In genomic region chr2:219551863-219552381, GRCh38 we compare ENCODE assay signal across 6 cellular contexts. TPM values are rescaled to one million over a fixed set of nuclear protein-coding genes. Genes with fewer than 3 reads are reported as not detected.
A peak's percentile ranks its signal among the peaks of the same experiment; 100 is the strongest.
DNase-seq lines count a peak whose midpoint lies in the region; ATAC-seq and TF ChIP-seq lines count a peak whose summit lies in the region.

No MANE protein-coding gene starts in this region.

- H3K4me3 ChIP-seq in spleen, result peak overlapping the region; percentile 48 to 78 (median 58)

- H3K27ac ChIP-seq in spleen, result peak overlapping the region in 1 of 8 donors; percentile 41

- no peak for TF ChIP-seq RAD21 in Ishikawa (IDR thresholded peaks at IDR 0.05; ENCODE audit: low read depth)

- no peaks in the 10 kb centered on the region for H3K9me3 ChIP-seq in spleen

- intact Hi-C loops in spleen (cut with DNase I; ENCODE audit: low total_unique reads), result no loop called here

- 2 to 4% (median 2%) methylated on average over 18 to 31 of the region's 31 CpGs for WGBS in spleen, 5 donors

- H3K4me1 ChIP-seq in spleen, result peaks cover 9 to 25% (median 19%) of the 10 kb centered on the region in 6 donors

- peak; percentile 8 for ATAC-seq in GM21367 (IDR thresholded peaks at IDR 0.05; ENCODE audit: unreplicated experiment)
- ATAC-seq in esophagus mucosa, result peak; percentile 31

- no peak for TF ChIP-seq CTCF in spleen (IDR thresholded peaks at IDR 0.05 in 8 of 11, conservative IDR thresholded peaks at IDR 0.05 in 3 of 11)

- H3K36me3 ChIP-seq in spleen, result no peaks in the 10 kb centered on the region

- no peak for TF ChIP-seq EP300 in Ishikawa (IDR thresholded peaks at IDR 0.05; ENCODE audit: borderline replicate concordance)

- no peak for TF ChIP-seq POLR2A in spleen (IDR thresholded peaks at IDR 0.05)

- H3K27me3 ChIP-seq in spleen (replicated peaks in 1 of 7), result peaks cover 0 to 98% (median 35%) of the 10 kb centered on the region in 7 donors

- DNase-seq in spleen, result peak; percentile 82
- DNase-seq in SW 1271 (lab: John Stamatoyannopoulos, UW), result no peak
- no peak for DNase-seq in GM03348 (ENCODE audit: low spot score)

TF ChIP-seq in Ishikawa, 13 proteins besides CTCF, POLR2A, EP300 and RAD21:
- no peak for TF ChIP-seq TEAD4 (IDR thresholded peaks at IDR 0.05)
- TF ChIP-seq REST (IDR thresholded peaks at IDR 0.05; ENCODE audit: low read depth), result no peak
- TF ChIP-seq TAF1 (IDR thresholded peaks at IDR 0.05; ENCODE audit: low read depth), result no peak
- no peak for TF ChIP-seq YY1 (IDR thresholded peaks at IDR 0.05; ENCODE audit: low read depth)
- TF ChIP-seq ZBTB7A (IDR thresholded peaks at IDR 0.05; ENCODE audit: low read depth), result peak; percentile 65
- no peak for TF ChIP-seq EGR1 (IDR thresholded peaks at IDR 0.05)

RNA-seq across cellular contexts. Expression of gene TMEM198, which starts 8.1 kb away (rescaled TPM):
- total RNA-seq in esophagus mucosa, result 1.2 TPM
- 1 to 10 TPM in 5 of 7 donors, under 1 TPM in 2; 0.39 to 2.8 (median 1.1) TPM for total RNA-seq in spleen
- 1 to 10 TPM; 1.1 to 2.1 (median 1.5) TPM for polyA plus RNA-seq in spleen

RNA-seq across cellular contexts. Expression of gene CHPF, which starts 8.3 kb away (rescaled TPM):
- total RNA-seq in esophagus mucosa (27.1 TPM), spleen (10 to 100 TPM in 6 of 7 donors, 1 to 10 TPM in 1; 8.9 to 26.2 (median 15.4) TPM)
- 1 to 10 TPM; 2.8 to 8.9 (median 4.8) TPM for polyA plus RNA-seq in spleen

RNA-seq across cellular contexts. Expression of gene OBSL1, which starts 19.4 kb away (rescaled TPM):
- total RNA-seq in esophagus mucosa (13.0 TPM), spleen (10 to 100 TPM; 26.7 to 51.6 (median 31.1) TPM)
- 10 to 100 TPM; 15.9 to 32.0 (median 27.6) TPM for polyA plus RNA-seq in spleen

RNA-seq across cellular contexts. Expression of gene INHA, which starts 20.2 kb away (rescaled TPM):
- 0.28 TPM for total RNA-seq in esophagus mucosa
- under 1 TPM in 1 of 7 donors, not detected in 6; 0.46 TPM for total RNA-seq in spleen
- polyA plus RNA-seq in spleen, result under 1 TPM; 0.08 to 0.46 (median 0.16) TPM

RNA-seq across cellular contexts. Expression of gene ASIC4, which starts 37.6 kb away (rescaled TPM):
- total RNA-seq in esophagus mucosa, result not detected
- total RNA-seq in spleen, result under 1 TPM in 1 of 7 donors, not detected in 6; 0.32 TPM
- under 1 TPM; 0.04 to 0.06 (median 0.05) TPM for polyA plus RNA-seq in spleen
